Comparison of ENCODE assay signal across 8 cellular contexts in the genomic region with DNA sequence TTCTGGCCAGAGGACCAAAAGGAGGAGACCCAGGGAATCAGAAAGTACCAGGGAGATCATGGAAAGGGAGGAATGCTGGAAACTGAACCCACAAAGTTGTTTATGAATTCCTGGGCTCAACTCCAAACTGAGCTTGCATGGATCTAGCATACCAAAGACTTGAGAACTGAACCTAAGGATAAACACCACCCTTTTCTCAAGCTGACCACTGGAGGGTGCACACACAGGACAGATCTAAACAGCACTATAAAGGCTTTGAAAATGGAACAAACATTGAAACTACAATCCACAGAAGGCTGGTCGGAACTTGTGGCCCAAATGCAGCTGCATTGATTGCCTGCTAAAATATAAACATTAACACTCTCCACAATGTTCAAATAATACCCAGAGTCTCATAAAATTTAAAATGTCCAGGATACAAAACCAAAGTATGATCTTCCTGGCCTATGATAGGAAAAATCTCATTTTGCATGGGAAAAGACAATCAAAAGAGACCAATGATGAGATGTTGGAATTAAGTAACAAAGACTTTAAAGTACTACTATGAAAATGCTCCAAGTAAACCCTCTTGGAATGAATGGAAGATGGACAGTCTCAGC. TPM values are rescaled to one million over a fixed set of nuclear protein-coding genes. Genes with fewer than 3 reads are reported as not detected.
DNase-seq lines count a peak whose midpoint lies in the region; ATAC-seq and TF ChIP-seq lines count a peak whose summit lies in the region.

No MANE protein-coding gene starts in this region.

- no peaks in the 10 kb centered on the region for H4K20me1 ChIP-seq in smooth muscle cell (ENCODE audit: low read depth)

- no peaks in the 10 kb centered on the region for H3K79me2 ChIP-seq in smooth muscle cell (ENCODE audit: low read depth)

- H3K27me3 ChIP-seq in AG04450 (ENCODE audit: control insufficient read depth, insufficient read depth, low read length) (no peaks in the 10 kb centered on the region), HL-60 (ENCODE audit: insufficient read depth, poor library complexity, severe bottlenecking) (no peaks in the 10 kb centered on the region), WERI-Rb-1 (ENCODE audit: insufficient read depth, low read depth, severe bottlenecking) (no peaks in the 10 kb centered on the region), smooth muscle cell (ENCODE audit: low read depth) (no peaks in the 10 kb centered on the region)

- intact Hi-C loops in left cardiac atrium (cut with DNase I), result no loop called here

- H3F3A ChIP-seq in smooth muscle cell (ENCODE audit: low read depth), result no peaks in the 10 kb centered on the region

- peak overlapping the region; percentile 20 for H3K4me3 ChIP-seq in AG04450 (ENCODE audit: low read depth, low read length)
- no peak overlapping the region for H3K4me3 ChIP-seq in HL-60 (replicated peaks; ENCODE audit: insufficient read depth, low read length)
- H3K4me3 ChIP-seq in WERI-Rb-1 (ENCODE audit: low read depth, low read length), result no peak overlapping the region
- H3K4me3 ChIP-seq in smooth muscle cell, result no peak overlapping the region

- in situ Hi-C loops in GM13977 (cut with MboI; ENCODE audit: low pct_unique_long_range_greater_than_20kb, low sequenced_read_pairs, unreplicated experiment), result no loop called here

- DNase-seq in AG04450 (ENCODE audit: low read depth, low spot score) (peak; percentile 96), GM13977 (ENCODE audit: low spot score) (peak; percentile 66), HL-60 (ENCODE audit: low read depth in 1 of 2, low spot score in 1 of 2) (no peak), WERI-Rb-1 (peak; percentile 30), left cardiac atrium (no peak), smooth muscle cell (lab: John Stamatoyannopoulos, UW; ENCODE audit: unreplicated experiment) (no peak), COLO829 (ENCODE audit: low spot score) (no peak)

- H3K9ac ChIP-seq in smooth muscle cell (ENCODE audit: low read depth), result no peak overlapping the region

- H3K4me2 ChIP-seq in smooth muscle cell, result no peak overlapping the region

- CTCF ChIA-PET in AG04450 (lab: Charles Lee), result interaction anchor here (0.5 to 11.9 kb wide), 14 partner anchors 8 to 442 kb away, joined by 3 to 209 read pairs (median 4); a partner anchor contains a TSS

- no peaks in the 10 kb centered on the region for H3K4me1 ChIP-seq in smooth muscle cell (ENCODE audit: low read depth)

- H3K36me3 ChIP-seq in WERI-Rb-1 (no peaks in the 10 kb centered on the region), smooth muscle cell (ENCODE audit: low read depth) (no peaks in the 10 kb centered on the region)

- no peaks in the 10 kb centered on the region for H3K9me3 ChIP-seq in AG04450 (ENCODE audit: control insufficient read depth, insufficient read depth, low read length)
- H3K9me3 ChIP-seq in WERI-Rb-1 (ENCODE audit: severe bottlenecking), result no peaks in the 10 kb centered on the region
- H3K9me3 ChIP-seq in smooth muscle cell (replicated peaks; ENCODE audit: low read depth), result no peaks in the 10 kb centered on the region

- WGBS in smooth muscle cell (ENCODE audit: low lambda C conversion rate), result 42% methylated on average over 1 of the region's 1 CpG

- ATAC-seq in left cardiac atrium, result peak; percentile 54 to 67
- no peak for ATAC-seq in GM21528 (IDR thresholded peaks at IDR 0.05; ENCODE audit: low FRiP score, unreplicated experiment)

- peak overlapping the region; percentile 98 for H3K27ac ChIP-seq in AG04450 (ENCODE audit: low read depth, low read length)
- H3K27ac ChIP-seq in HL-60 (replicated peaks), result no peak overlapping the region
- H3K27ac ChIP-seq in WERI-Rb-1, result no peak overlapping the region
- H3K27ac ChIP-seq in smooth muscle cell (ENCODE audit: low read depth), result no peak overlapping the region

- POLR2A ChIA-PET in AG04450 (lab: Yijun Ruan, JAX), result interaction anchor here (1.1 to 2.9 kb wide), 4 partner anchors 9 to 118 kb away, joined by 3 to 30 read pairs (median 10); a partner anchor contains a TSS

- TF ChIP-seq CTCF in AG04450 (IDR thresholded peaks at IDR 0.05; ENCODE audit: low read depth, low read length) (peak; percentile 85), GM13977 (IDR thresholded peaks at IDR 0.05; ENCODE audit: extremely low read depth, insufficient read depth, missing control alignments) (peak; percentile 74), HL-60 (IDR thresholded peaks at IDR 0.05; ENCODE audit: insufficient read depth, low read length) (peak; percentile 31), WERI-Rb-1 (IDR thresholded peaks at IDR 0.05; ENCODE audit: low read depth, low read length) (peak; percentile 74), smooth muscle cell (IDR thresholded peaks at IDR 0.05; ENCODE audit: borderline replicate concordance, insufficient read depth, poor library complexity, severe bottlenecking) (peak; percentile 42)

- peak overlapping the region; percentile 47 for H2AFZ ChIP-seq in smooth muscle cell (ENCODE audit: low read depth)

RNA-seq across cellular contexts. Expression of a gene that starts 15.6 kb away (rescaled TPM):
- 22.6 and 30.0 TPM in 2 replicates for polyA plus RNA-seq in AG04450 (2011; rRNA removed)
- polyA minus RNA-seq in AG04450 (2011; rRNA and poly(A)+ RNA removed), result 47.8 and 59.2 TPM in 2 replicates
- total RNA-seq in left cardiac atrium, result 10 to 100 TPM; 11.8 to 21.4 TPM
- total RNA-seq in smooth muscle cell, result 15.7 and 18.0 TPM in 2 replicates
- 19.1 and 25.5 TPM in 2 replicates for polyA plus RNA-seq in smooth muscle cell

RNA-seq across cellular contexts. Expression of a gene that starts 37.1 kb away (rescaled TPM):
- not detected in 2 replicates for polyA plus RNA-seq in AG04450 (2011; rRNA removed)
- not detected in 2 replicates for polyA minus RNA-seq in AG04450 (2011; rRNA and poly(A)+ RNA removed)
- total RNA-seq in left cardiac atrium, result not detected
- total RNA-seq in smooth muscle cell, result not detected in 2 replicates
- not detected in 2 replicates for polyA plus RNA-seq in smooth muscle cell

RNA-seq across cellular contexts. Expression of a gene that starts 50.6 kb away (rescaled TPM):
- polyA plus RNA-seq in AG04450 (2011; rRNA removed) (17.6 and 25.3 TPM in 2 replicates), smooth muscle cell (19.9 and 26.1 TPM in 2 replicates)
- polyA minus RNA-seq in AG04450 (2011; rRNA and poly(A)+ RNA removed), result 31.1 and 41.4 TPM in 2 replicates
- total RNA-seq in left cardiac atrium (10 to 100 TPM; 26.7 to 30.2 TPM), smooth muscle cell (26.8 and 28.8 TPM in 2 replicates)

Comparison
In these comparisons a context has a peak if more than half of its experiments do, and no peak if none do; other contexts are left out.
1. DNase-seq: peak in AG04450 (single experiment), GM13977 (single experiment) and WERI-Rb-1 (single experiment); none in HL-60 (0 of 2), left cardiac atrium (single experiment), smooth muscle cell (single experiment) and COLO829 (single experiment).
2. CTCF ChIP-seq: peak in every context shown above with its lines; median percentile 85 in AG04450; 74 in GM13977; 74 in WERI-Rb-1; 42 in smooth muscle cell; 31 in HL-60.